ENCODE assay signal across 1 cellular context in the genomic region with DNA sequence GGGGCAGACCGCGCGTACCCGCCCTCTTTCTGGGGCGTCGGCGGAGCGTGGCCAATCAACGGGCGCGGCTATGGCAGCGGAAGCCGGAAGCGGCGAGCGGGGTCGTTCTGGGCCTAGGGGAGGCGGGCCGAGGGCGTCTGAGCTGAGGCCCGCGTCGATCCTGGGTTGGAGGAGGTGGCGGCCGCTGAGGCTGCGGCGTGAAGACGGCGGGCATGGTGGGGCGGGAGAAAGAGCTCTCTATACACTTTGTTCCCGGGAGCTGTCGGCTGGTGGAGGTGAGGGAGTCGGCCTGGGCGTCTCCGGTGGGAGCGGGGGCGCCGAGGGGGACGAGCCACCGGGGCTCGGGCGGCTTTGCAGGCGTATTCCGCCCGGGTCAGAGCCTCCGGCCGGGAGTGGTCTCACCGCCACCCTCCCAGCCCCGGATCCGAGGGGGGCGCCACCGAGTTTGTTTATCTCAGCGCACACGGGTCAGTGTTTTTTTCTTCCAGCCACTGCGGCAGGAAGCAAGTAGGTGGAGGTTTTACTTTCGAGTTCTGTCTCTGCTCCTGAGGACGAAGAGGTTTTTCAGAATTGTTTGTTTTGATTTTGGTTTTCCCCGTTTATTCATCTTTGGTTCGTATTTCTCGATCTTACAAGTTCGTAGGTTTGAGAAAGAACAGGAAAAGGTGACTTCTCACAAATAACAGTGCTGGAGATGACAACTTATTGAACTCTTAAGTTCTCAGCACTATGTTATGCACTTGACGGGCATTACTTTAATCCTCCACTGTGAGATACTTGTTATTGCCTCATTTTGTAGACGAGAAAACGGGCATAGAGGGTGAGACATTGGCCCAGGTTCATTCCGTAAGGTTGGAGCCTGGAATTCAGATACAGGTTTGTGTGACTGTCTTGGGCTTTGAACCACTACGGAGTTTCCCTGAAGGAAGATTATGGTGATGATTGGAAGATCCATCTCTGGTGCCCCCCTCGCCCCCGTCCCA.
TF ChIP-seq lines count a peak whose summit lies in the region.

A gene (plus strand): TSS at position 145 of the 983 bp plus-strand sequence. CDS start 68 bp downstream, at position 213.

TF ChIP-seq in K562, 482 proteins besides CTCF, POLR2A, EP300 and RAD21 (continued from another document and continues in another):
- TF ChIP-seq NCOA2 (IDR thresholded peaks at IDR 0.05; ENCODE audit: partially characterized antibody in 2 of 2) (no peak), ZNF764 (CRISPR knock-in tag; IDR thresholded peaks at IDR 0.05; ENCODE audit: low read depth) (no peak), ETS2 (tag; IDR thresholded peaks at IDR 0.05; ENCODE audit: borderline replicate concordance, poor library complexity, severe bottlenecking) (no peak), ZSCAN32 (CRISPR knock-in tag; IDR thresholded peaks at IDR 0.05) (no peak), ZNF232 (CRISPR knock-in tag; IDR thresholded peaks at IDR 0.05) (0 out of 2 replicates have a peak, but pooled peaks have one; percentile 7), ATF7 (IDR thresholded peaks at IDR 0.05) (peak; percentile 67; the same call in 1 of the 2 replicates), ELF1 (tag; IDR thresholded peaks at IDR 0.05) (peak; percentile 95), FOXJ3 (CRISPR knock-in tag; IDR thresholded peaks at IDR 0.05) (no peak), SRSF3 (IDR thresholded peaks at IDR 0.05; ENCODE audit: insufficient read depth, low read length) (no peak), ZNF41 (CRISPR knock-in tag; conservative IDR thresholded peaks at IDR 0.05) (no peak), MTA2 (IDR thresholded peaks at IDR 0.05; ENCODE audit: low read depth) (no peak), DNMT1 (IDR thresholded peaks at IDR 0.05) (0 out of 2 replicates have a peak, but pooled peaks have one; percentile 44), ZNF436 (CRISPR knock-in tag; IDR thresholded peaks at IDR 0.05) (no peak), ESRRA (IDR thresholded peaks at IDR 0.05; ENCODE audit: borderline replicate concordance, low read depth) (peak; percentile 72; the same call in 1 of the 2 replicates), EHMT2 (IDR thresholded peaks at IDR 0.05) (no peak), ARID1B (IDR thresholded peaks at IDR 0.05) (peak; percentile 40), HNRNPK (IDR thresholded peaks at IDR 0.05; ENCODE audit: low read depth, low read length, poor library complexity, severe bottlenecking) (no peak), ESRRB (CRISPR knock-in tag; IDR thresholded peaks at IDR 0.05; ENCODE audit: borderline replicate concordance) (no peak), TCF3 (CRISPR knock-in tag; IDR thresholded peaks at IDR 0.05) (peak; percentile 25; the same call in 1 of the 2 replicates), KLF6 (CRISPR knock-in tag; IDR thresholded peaks at IDR 0.05; ENCODE audit: borderline replicate concordance) (no peak), GATAD2B (IDR thresholded peaks at IDR 0.05; ENCODE audit: borderline replicate concordance) (peak; percentile 40; the same call in 1 of the 2 replicates), FOXM1 (IDR thresholded peaks at IDR 0.05; ENCODE audit: low read depth) (no peak), FOXM1 (CRISPR knock-in tag; IDR thresholded peaks at IDR 0.05; ENCODE audit: low read depth) (peak; percentile 64; the same call in 1 of the 2 replicates), HNRNPH1 (optimal IDR thresholded peaks at IDR 0.05; ENCODE audit: low read depth, low read length) (no peak), ZNF583 (CRISPR knock-in tag; IDR thresholded peaks at IDR 0.05) (no peak), FOXA3 (CRISPR knock-in tag; conservative IDR thresholded peaks at IDR 0.05 in 1 of 2, IDR thresholded peaks at IDR 0.05 in 1 of 2) (no peak)
- TF ChIP-seq, protein P1, sequence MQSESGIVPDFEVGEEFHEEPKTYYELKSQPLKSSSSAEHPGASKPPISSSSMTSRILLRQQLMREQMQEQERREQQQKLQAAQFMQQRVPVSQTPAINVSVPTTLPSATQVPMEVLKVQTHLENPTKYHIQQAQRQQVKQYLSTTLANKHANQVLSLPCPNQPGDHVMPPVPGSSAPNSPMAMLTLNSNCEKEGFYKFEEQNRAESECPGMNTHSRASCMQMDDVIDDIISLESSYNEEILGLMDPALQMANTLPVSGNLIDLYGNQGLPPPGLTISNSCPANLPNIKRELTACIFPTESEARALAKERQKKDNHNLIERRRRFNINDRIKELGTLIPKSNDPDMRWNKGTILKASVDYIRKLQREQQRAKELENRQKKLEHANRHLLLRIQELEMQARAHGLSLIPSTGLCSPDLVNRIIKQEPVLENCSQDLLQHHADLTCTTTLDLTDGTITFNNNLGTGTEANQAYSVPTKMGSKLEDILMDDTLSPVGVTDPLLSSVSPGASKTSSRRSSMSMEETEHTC (IDR thresholded peaks at IDR 0.05): no peak
- TF ChIP-seq, protein P2, sequence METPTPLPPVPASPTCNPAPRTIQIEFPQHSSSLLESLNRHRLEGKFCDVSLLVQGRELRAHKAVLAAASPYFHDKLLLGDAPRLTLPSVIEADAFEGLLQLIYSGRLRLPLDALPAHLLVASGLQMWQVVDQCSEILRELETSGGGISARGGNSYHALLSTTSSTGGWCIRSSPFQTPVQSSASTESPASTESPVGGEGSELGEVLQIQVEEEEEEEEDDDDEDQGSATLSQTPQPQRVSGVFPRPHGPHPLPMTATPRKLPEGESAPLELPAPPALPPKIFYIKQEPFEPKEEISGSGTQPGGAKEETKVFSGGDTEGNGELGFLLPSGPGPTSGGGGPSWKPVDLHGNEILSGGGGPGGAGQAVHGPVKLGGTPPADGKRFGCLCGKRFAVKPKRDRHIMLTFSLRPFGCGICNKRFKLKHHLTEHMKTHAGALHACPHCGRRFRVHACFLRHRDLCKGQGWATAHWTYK (CRISPR knock-in tag; IDR thresholded peaks at IDR 0.05): no peak
- TF ChIP-seq, protein P3, sequence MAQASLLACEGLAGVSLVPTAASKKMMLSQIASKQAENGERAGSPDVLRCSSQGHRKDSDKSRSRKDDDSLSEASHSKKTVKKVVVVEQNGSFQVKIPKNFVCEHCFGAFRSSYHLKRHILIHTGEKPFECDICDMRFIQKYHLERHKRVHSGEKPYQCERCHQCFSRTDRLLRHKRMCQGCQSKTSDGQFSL (CRISPR knock-in tag; IDR thresholded peaks at IDR 0.05): no peak
- TF ChIP-seq, protein P3 (tag; IDR thresholded peaks at IDR 0.05): no peak
- TF ChIP-seq, protein P4, sequence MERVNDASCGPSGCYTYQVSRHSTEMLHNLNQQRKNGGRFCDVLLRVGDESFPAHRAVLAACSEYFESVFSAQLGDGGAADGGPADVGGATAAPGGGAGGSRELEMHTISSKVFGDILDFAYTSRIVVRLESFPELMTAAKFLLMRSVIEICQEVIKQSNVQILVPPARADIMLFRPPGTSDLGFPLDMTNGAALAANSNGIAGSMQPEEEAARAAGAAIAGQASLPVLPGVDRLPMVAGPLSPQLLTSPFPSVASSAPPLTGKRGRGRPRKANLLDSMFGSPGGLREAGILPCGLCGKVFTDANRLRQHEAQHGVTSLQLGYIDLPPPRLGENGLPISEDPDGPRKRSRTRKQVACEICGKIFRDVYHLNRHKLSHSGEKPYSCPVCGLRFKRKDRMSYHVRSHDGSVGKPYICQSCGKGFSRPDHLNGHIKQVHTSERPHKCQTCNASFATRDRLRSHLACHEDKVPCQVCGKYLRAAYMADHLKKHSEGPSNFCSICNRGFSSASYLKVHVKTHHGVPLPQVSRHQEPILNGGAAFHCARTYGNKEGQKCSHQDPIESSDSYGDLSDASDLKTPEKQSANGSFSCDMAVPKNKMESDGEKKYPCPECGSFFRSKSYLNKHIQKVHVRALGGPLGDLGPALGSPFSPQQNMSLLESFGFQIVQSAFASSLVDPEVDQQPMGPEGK (CRISPR knock-in tag; IDR thresholded peaks at IDR 0.05; ENCODE audit: borderline replicate concordance): no peak
- TF ChIP-seq, protein P5, sequence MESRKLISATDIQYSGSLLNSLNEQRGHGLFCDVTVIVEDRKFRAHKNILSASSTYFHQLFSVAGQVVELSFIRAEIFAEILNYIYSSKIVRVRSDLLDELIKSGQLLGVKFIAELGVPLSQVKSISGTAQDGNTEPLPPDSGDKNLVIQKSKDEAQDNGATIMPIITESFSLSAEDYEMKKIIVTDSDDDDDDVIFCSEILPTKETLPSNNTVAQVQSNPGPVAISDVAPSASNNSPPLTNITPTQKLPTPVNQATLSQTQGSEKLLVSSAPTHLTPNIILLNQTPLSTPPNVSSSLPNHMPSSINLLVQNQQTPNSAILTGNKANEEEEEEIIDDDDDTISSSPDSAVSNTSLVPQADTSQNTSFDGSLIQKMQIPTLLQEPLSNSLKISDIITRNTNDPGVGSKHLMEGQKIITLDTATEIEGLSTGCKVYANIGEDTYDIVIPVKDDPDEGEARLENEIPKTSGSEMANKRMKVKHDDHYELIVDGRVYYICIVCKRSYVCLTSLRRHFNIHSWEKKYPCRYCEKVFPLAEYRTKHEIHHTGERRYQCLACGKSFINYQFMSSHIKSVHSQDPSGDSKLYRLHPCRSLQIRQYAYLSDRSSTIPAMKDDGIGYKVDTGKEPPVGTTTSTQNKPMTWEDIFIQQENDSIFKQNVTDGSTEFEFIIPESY (CRISPR knock-in tag; IDR thresholded peaks at IDR 0.05): no peak; the same call in 1 of the 2 replicates
- TF ChIP-seq, protein P6, sequence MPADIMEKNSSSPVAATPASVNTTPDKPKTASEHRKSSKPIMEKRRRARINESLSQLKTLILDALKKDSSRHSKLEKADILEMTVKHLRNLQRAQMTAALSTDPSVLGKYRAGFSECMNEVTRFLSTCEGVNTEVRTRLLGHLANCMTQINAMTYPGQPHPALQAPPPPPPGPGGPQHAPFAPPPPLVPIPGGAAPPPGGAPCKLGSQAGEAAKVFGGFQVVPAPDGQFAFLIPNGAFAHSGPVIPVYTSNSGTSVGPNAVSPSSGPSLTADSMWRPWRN (IDR thresholded peaks at IDR 0.05; ENCODE audit: low read depth): no peak; the same call in 1 of the 2 replicates
- TF ChIP-seq, protein P7, sequence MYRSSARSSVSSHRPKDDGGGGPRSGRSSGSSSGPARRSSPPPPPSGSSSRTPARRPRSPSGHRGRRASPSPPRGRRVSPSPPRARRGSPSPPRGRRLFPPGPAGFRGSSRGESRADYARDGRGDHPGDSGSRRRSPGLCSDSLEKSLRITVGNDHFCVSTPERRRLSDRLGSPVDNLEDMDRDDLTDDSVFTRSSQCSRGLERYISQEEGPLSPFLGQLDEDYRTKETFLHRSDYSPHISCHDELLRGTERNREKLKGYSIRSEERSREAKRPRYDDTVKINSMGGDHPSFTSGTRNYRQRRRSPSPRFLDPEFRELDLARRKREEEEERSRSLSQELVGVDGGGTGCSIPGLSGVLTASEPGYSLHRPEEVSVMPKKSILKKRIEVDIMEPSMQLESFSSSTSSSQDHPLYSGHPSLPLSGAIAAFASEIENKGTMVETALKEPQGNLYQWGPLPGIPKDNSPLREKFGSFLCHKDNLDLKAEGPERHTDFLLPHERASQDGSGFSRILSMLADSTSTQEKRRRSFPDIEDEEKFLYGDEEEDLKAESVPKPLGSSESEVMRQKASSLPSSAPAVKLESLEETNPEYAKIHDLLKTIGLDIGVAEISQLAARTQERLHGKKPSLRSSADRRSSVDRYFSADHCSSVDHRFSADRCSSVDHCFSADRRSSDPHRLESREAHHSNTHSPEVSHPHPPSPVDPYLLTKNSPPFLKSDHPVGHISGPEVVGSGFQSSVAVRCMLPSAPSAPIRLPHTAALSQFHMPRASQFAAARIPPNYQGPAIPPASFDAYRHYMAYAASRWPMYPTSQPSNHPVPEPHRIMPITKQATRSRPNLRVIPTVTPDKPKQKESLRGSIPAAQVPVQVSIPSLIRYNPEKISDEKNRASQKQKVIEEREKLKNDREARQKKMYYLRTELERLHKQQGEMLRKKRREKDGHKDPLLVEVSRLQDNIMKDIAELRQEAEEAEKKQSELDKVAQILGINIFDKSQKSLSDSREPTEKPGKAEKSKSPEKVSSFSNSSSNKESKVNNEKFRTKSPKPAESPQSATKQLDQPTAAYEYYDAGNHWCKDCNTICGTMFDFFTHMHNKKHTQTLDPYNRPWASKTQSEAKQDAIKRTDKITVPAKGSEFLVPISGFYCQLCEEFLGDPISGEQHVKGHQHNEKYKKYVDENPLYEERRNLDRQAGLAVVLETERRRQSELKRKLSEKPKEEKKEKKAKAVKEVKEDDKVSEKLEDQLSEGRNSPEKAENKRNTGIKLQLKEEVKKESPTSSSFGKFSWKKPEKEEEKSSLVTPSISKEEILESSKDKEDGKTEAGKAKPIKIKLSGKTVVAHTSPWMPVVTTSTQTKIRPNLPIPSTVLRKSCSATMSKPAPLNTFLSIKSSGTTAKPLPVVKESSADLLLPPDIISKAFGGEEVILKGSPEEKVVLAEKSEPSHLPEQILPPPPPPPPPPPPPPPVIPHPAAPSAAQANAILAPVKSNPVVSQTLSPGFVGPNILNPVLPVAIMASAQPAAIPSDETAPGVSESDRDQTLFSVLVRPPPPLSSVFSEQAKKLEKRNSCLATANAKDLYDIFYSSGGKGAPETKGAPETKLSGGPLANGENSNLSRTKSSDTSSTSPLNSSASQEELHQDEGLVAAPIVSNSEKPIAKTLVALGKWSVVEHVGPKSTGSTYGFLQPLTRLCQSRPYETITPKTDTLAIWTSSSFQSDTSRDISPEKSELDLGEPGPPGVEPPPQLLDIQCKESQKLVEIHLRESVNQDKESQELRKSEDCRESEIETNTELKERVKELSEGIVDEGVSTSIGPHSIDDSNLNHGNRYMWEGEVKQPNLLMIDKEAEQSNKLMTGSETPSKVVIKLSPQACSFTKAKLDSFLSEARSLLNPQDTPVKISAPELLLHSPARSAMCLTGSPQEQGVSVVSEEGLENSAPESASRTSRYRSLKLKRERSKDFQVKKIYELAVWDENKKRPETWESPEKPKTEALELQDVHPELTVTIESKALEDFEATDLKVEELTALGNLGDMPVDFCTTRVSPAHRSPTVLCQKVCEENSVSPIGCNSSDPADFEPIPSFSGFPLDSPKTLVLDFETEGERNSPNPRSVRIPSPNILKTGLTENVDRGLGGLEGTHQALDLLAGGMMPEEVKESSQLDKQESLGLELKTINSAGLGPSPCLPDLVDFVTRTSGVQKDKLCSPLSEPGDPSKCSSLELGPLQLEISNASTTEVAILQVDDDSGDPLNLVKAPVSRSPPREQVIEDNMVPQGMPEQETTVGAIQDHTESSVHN (IDR thresholded peaks at IDR 0.05; ENCODE audit: borderline replicate concordance in 1 of 2, low read depth in 1 of 2): no peak
- TF ChIP-seq, protein P8, sequence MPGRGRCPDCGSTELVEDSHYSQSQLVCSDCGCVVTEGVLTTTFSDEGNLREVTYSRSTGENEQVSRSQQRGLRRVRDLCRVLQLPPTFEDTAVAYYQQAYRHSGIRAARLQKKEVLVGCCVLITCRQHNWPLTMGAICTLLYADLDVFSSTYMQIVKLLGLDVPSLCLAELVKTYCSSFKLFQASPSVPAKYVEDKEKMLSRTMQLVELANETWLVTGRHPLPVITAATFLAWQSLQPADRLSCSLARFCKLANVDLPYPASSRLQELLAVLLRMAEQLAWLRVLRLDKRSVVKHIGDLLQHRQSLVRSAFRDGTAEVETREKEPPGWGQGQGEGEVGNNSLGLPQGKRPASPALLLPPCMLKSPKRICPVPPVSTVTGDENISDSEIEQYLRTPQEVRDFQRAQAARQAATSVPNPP (IDR thresholded peaks at IDR 0.05; ENCODE audit: borderline replicate concordance, insufficient read depth, insufficient read length): no peak
